8 cellular contexts compared by ENCODE assay signal in genomic region chr15:77496710-77497107, GRCh38.
DNase-seq lines count a peak whose midpoint lies in the region; ATAC-seq and TF ChIP-seq lines count a peak whose summit lies in the region.

No MANE protein-coding gene starts in this region.

- no peaks in the 10 kb centered on the region for H3K36me3 Mint-ChIP-seq in activated T-helper 17 cell treated with anti-CD3 and anti-CD28 coated beads, Interleukin-2, amount 50 U/mL, for 72 hours (ENCODE audit: low read depth)

- H3K4me1 ChIP-seq in HUES6 (ENCODE audit: control insufficient read depth, insufficient read depth, low read length) (peaks cover 37% of the 10 kb centered on the region), RWPE2 (ENCODE audit: insufficient read depth, poor library complexity, severe bottlenecking) (peaks cover 10% of the 10 kb centered on the region), foreskin keratinocyte (peaks cover 10% of the 10 kb centered on the region)

- H3K4me1 Mint-ChIP-seq in activated T-helper 17 cell treated with anti-CD3 and anti-CD28 coated beads, Interleukin-2, amount 50 U/mL, for 72 hours = peaks cover 14% of the 10 kb centered on the region

- peak; percentile 72 for DNase-seq in DMS79 treated with DMSO at 0.1 percent for 48 hours (lab: John Stamatoyannopoulos, UW)
- peak; percentile 83 for DNase-seq in RWPE2 (ENCODE audit: low spot score)
- peak in 1 of 2 donors; percentile 74 for DNase-seq in foreskin keratinocyte
- peak in 50 of 56 donors; percentile 28 to 86 (median 70) for DNase-seq in nucleus accumbens (lab: John Stamatoyannopoulos, UW)
- DNase-seq in superior temporal gyrus (ENCODE audit: extremely low spot score) = peak; percentile 87

- no peaks in the 10 kb centered on the region for H3K36me3 ChIP-seq in HUES6 (ENCODE audit: control insufficient read depth, insufficient read depth, low read length)
- no peaks in the 10 kb centered on the region for H3K36me3 ChIP-seq in RWPE2 (ENCODE audit: low read depth)

- TF ChIP-seq CTCF in RWPE2 (IDR thresholded peaks at IDR 0.05; ENCODE audit: poor library complexity, severe bottlenecking) (peak; percentile 99), foreskin keratinocyte (conservative IDR thresholded peaks at IDR 0.05) (peak; percentile 96)

- no peak overlapping the region for H3K27ac Mint-ChIP-seq in activated T-helper 17 cell treated with anti-CD3 and anti-CD28 coated beads, Interleukin-2, amount 50 U/mL, for 72 hours

- H3K9me3 ChIP-seq in HUES6 (ENCODE audit: control insufficient read depth, insufficient read depth, low read depth, low read length) (no peaks in the 10 kb centered on the region), RWPE2 (ENCODE audit: severe bottlenecking) (no peaks in the 10 kb centered on the region)

- H3K27me3 ChIP-seq in HUES6 (ENCODE audit: control insufficient read depth, insufficient read depth, low read length) (no peaks in the 10 kb centered on the region), RWPE2 (ENCODE audit: insufficient read depth, poor library complexity, severe bottlenecking) (no peaks in the 10 kb centered on the region), foreskin keratinocyte (no peaks in the 10 kb centered on the region)

- H3K4me3 Mint-ChIP-seq in activated T-helper 17 cell treated with anti-CD3 and anti-CD28 coated beads, Interleukin-2, amount 50 U/mL, for 72 hours = no peak overlapping the region

- ATAC-seq in RWPE2 (ENCODE audit: low read depth) (peak; percentile 82), foreskin keratinocyte (peak; percentile 89), HG03469 (IDR thresholded peaks at IDR 0.05; ENCODE audit: unreplicated experiment) (no peak)
- ATAC-seq in activated T-helper 17 cell treated with anti-CD3 and anti-CD28 coated beads, Interleukin-2, amount 50 U/mL, for 72 hours (replicated peaks) = peak; percentile 67

- no peaks in the 10 kb centered on the region for H3K27me3 Mint-ChIP-seq in activated T-helper 17 cell treated with anti-CD3 and anti-CD28 coated beads, Interleukin-2, amount 50 U/mL, for 72 hours

- H3K27ac ChIP-seq in HUES6 (ENCODE audit: low read depth, low read length) (peak overlapping the region; percentile 39; the same call in 1 of the 2 replicates), RWPE2 (ENCODE audit: poor library complexity, severe bottlenecking) (no peak overlapping the region), foreskin keratinocyte (no peak overlapping the region)

- H3K9me3 Mint-ChIP-seq in activated T-helper 17 cell treated with anti-CD3 and anti-CD28 coated beads, Interleukin-2, amount 50 U/mL, for 72 hours = no peaks in the 10 kb centered on the region

- H3K9ac ChIP-seq in HUES6 (ENCODE audit: low read length) = peak overlapping the region; percentile 53

- H3K4me3 ChIP-seq in HUES6 (ENCODE audit: low read depth, low read length) = no peak overlapping the region
- no peak overlapping the region for H3K4me3 ChIP-seq in RWPE2 (ENCODE audit: severe bottlenecking)
